16 cellular contexts compared by ENCODE assay signal in the genomic region with DNA sequence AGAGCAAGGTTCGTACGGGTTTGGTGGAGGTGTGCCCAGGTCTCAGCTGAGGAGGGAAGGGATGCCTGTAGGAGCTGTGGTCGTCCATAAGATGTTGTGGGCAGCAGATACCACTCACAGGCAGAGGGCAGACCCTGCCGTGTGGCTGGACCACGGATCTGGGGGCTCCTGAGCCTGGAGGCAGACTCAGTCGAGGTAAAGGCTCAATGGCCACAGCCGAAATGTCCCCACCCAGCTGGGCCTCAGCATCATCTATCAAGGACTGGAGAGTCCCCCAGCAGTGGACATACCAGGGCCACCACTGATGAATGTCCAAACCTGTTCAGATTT.
A peak's percentile ranks its signal among the peaks of the same experiment; 100 is the strongest.
DNase-seq lines count a peak whose midpoint lies in the region; ATAC-seq and TF ChIP-seq lines count a peak whose summit lies in the region.
"Had no signal": no experiment of that assay in that cellular context is flagged by ENCODE, and none has a peak within 500 bp of the region (broad histone marks: within the 10 kb centered on the region; RNA-seq: fewer than 3 reads in every experiment).

No MANE protein-coding gene starts in this region.

- no peak overlapping the region for H4K8ac ChIP-seq in mesendoderm (ENCODE audit: low read depth, low read length)

- H3K4me2 ChIP-seq in mesendoderm (ENCODE audit: low read length) (no peak overlapping the region), MM.1S (ENCODE audit: low read depth, low read length) (no peak overlapping the region)

- H3K4me1 ChIP-seq in RWPE2 (ENCODE audit: insufficient read depth, poor library complexity, severe bottlenecking) (peaks cover 18% of the 10 kb centered on the region), mesendoderm (ENCODE audit: control insufficient read depth, low read depth, low read length) (peaks cover 9% of the 10 kb centered on the region), suprapubic skin (peaks cover 22% of the 10 kb centered on the region), MM.1S (ENCODE audit: low read length) (no peaks in the 10 kb centered on the region)

- H2BK15ac ChIP-seq in mesendoderm (replicated peaks; ENCODE audit: low read depth), result no peak overlapping the region

- no CpG with 5 or more reads among the region's 7 CpGs for WGBS in mesendoderm (ENCODE audit: extremely low coverage, insufficient coverage, low lambda C conversion rate)
- WGBS in suprapubic skin, result 64% methylated on average over 5 of the region's 7 CpGs

- H2BK120ac ChIP-seq in mesendoderm (ENCODE audit: low read depth, low read length), result no peak overlapping the region

- no peaks in the 10 kb centered on the region for H4K20me1 ChIP-seq in MM.1S (ENCODE audit: insufficient read depth, low read length)

- H3K9me2 ChIP-seq in MM.1S (replicated peaks; ENCODE audit: insufficient read depth, low read length), result no peaks in the 10 kb centered on the region

- no peaks in the 10 kb centered on the region for H3K9me3 ChIP-seq in RWPE2 (ENCODE audit: severe bottlenecking)
- peaks cover 5% of the 10 kb centered on the region for H3K9me3 ChIP-seq in suprapubic skin
- peaks cover 7% of the 10 kb centered on the region for H3K9me3 ChIP-seq in WERI-Rb-1 (ENCODE audit: severe bottlenecking)
- H3K9me3 ChIP-seq in MM.1S (replicated peaks; ENCODE audit: insufficient read depth, low read length), result no peaks in the 10 kb centered on the region

- no peak overlapping the region for H3K18ac ChIP-seq in mesendoderm (ENCODE audit: low read length)

- H3K56ac ChIP-seq in mesendoderm (ENCODE audit: low read length), result peak overlapping the region; percentile 60

- DNase-seq in RWPE2 (ENCODE audit: low spot score) (no peak), dorsolateral prefrontal cortex (no peak), mesendoderm (no peak), suprapubic skin (ENCODE audit: low spot score in 2 of 2) (peak in 1 of 2 donors; percentile 54), WERI-Rb-1 (no peak), MM.1S (no peak), NCI-H446 (lab: John Stamatoyannopoulos, UW) (no peak)
- DNase-seq: activated CD4-positive, CD25-positive, alpha-beta regulatory T cell treated with anti-CD3 and anti-CD28 coated beads, Interleukin-2, amount 50 U/mL, for 72 hours; activated naive CD4-positive, alpha-beta T cell treated with Interleukin-2 at 50 U/mL for 16 hours; glutamatergic neuron; NCI-H146; NCI-H226; NK-92 treated with Interleukin-12 subunit alpha and Interleukin-12 subunit beta, amount 100 ng/mL, for 24 hours; posterior cingulate gyrus; SHP77; T-helper 2 cell had no signal

- H2AK5ac ChIP-seq in mesendoderm (ENCODE audit: low read length), result peak overlapping the region; percentile 38

- no peaks in the 10 kb centered on the region for H3F3A ChIP-seq in MM.1S (ENCODE audit: insufficient read depth, low read length)

- no peak overlapping the region for H3K4me3 ChIP-seq in RWPE2 (ENCODE audit: severe bottlenecking)
- peak overlapping the region in 33 of 59 donors; percentile 0 to 63 (median 33) for H3K4me3 ChIP-seq in dorsolateral prefrontal cortex
- H3K4me3 ChIP-seq in mesendoderm (ENCODE audit: low read length), result no peak overlapping the region
- H3K4me3 ChIP-seq in suprapubic skin, result peak overlapping the region; percentile 31
- no peak overlapping the region for H3K4me3 ChIP-seq in WERI-Rb-1 (ENCODE audit: low read depth, low read length)
- no peak overlapping the region for H3K4me3 ChIP-seq in MM.1S (ENCODE audit: low read length)

- intact Hi-C loops in dorsolateral prefrontal cortex (cut with DNase I), result no loop called here

- TF ChIP-seq POLR2A in suprapubic skin (IDR thresholded peaks at IDR 0.05), result no peak

- peak; percentile 21; the same call in 2 of the 3 replicates for ATAC-seq in RWPE2 (ENCODE audit: low read depth)

- no peaks in the 10 kb centered on the region for H3K27me3 ChIP-seq in RWPE2 (ENCODE audit: insufficient read depth, poor library complexity, severe bottlenecking)
- no peaks in the 10 kb centered on the region for H3K27me3 ChIP-seq in dorsolateral prefrontal cortex
- H3K27me3 ChIP-seq in mesendoderm (ENCODE audit: insufficient read depth, low read length, poor library complexity), result no peaks in the 10 kb centered on the region
- H3K27me3 ChIP-seq in suprapubic skin, result no peaks in the 10 kb centered on the region
- no peaks in the 10 kb centered on the region for H3K27me3 ChIP-seq in WERI-Rb-1 (ENCODE audit: insufficient read depth, low read depth, severe bottlenecking)
- no peaks in the 10 kb centered on the region for H3K27me3 ChIP-seq in MM.1S (replicated peaks; ENCODE audit: insufficient read depth, low read length)

- TF ChIP-seq CTCF in RWPE2 (IDR thresholded peaks at IDR 0.05; ENCODE audit: poor library complexity, severe bottlenecking), result no peak
- TF ChIP-seq CTCF in dorsolateral prefrontal cortex (IDR thresholded peaks at IDR 0.05 in 54 of 56, conservative IDR thresholded peaks at IDR 0.05 in 2 of 56; ENCODE audit: low read depth in 1 of 56, partially characterized antibody in 56 of 56), result no peak
- TF ChIP-seq CTCF in suprapubic skin (IDR thresholded peaks at IDR 0.05), result no peak
- no peak for TF ChIP-seq CTCF in WERI-Rb-1 (IDR thresholded peaks at IDR 0.05; ENCODE audit: low read depth, low read length)
- no peak for TF ChIP-seq CTCF in MM.1S (IDR thresholded peaks at IDR 0.05; ENCODE audit: low read length)

- H2BK5ac ChIP-seq in mesendoderm (ENCODE audit: low read length), result peak overlapping the region; percentile 50

- H3K27ac ChIP-seq in RWPE2 (ENCODE audit: poor library complexity, severe bottlenecking), result peak overlapping the region; percentile 55
- peak overlapping the region in 13 of 59 donors; percentile 3 to 59 (median 25) for H3K27ac ChIP-seq in dorsolateral prefrontal cortex
- H3K27ac ChIP-seq in mesendoderm (ENCODE audit: low read depth, low read length), result peak overlapping the region; percentile 7
- H3K27ac ChIP-seq in suprapubic skin, result peak overlapping the region; percentile 92
- H3K27ac ChIP-seq in WERI-Rb-1, result no peak overlapping the region
- H3K27ac ChIP-seq in MM.1S (ENCODE audit: low read length), result no peak overlapping the region

- TF ChIP-seq EP300 in suprapubic skin (IDR thresholded peaks at IDR 0.05), result no peak

- H3K79me2 ChIP-seq in mesendoderm (ENCODE audit: control insufficient read depth, insufficient read depth, low read length) (no peaks in the 10 kb centered on the region), MM.1S (ENCODE audit: low read length) (no peaks in the 10 kb centered on the region)

- H4K5ac ChIP-seq in mesendoderm (ENCODE audit: low read length), result no peak overlapping the region

- no peak overlapping the region for H3K23ac ChIP-seq in mesendoderm (ENCODE audit: low read length)

- no peak overlapping the region for H2AFZ ChIP-seq in MM.1S (ENCODE audit: low read length)

- H3K4ac ChIP-seq in mesendoderm (ENCODE audit: low read depth, low read length), result no peak overlapping the region

- H3K79me1 ChIP-seq in mesendoderm (ENCODE audit: low read length), result no peaks in the 10 kb centered on the region

- H3K9ac ChIP-seq in mesendoderm (ENCODE audit: low read length) (no peak overlapping the region), MM.1S (ENCODE audit: low read length) (no peak overlapping the region)

- peaks cover 6% of the 10 kb centered on the region for H3K36me3 ChIP-seq in RWPE2 (ENCODE audit: low read depth)
- H3K36me3 ChIP-seq in mesendoderm (ENCODE audit: control insufficient read depth, insufficient read depth, low read length), result no peaks in the 10 kb centered on the region
- H3K36me3 ChIP-seq in suprapubic skin, result peaks cover 6% of the 10 kb centered on the region
- peaks cover 12% of the 10 kb centered on the region for H3K36me3 ChIP-seq in WERI-Rb-1
- no peaks in the 10 kb centered on the region for H3K36me3 ChIP-seq in MM.1S (replicated peaks; ENCODE audit: insufficient read depth, low read length)

Comparison
In these comparisons a context has a peak if more than half of its experiments do, and no peak if none do; other contexts are left out.
1. H3K27ac ChIP-seq: peak in RWPE2 (single experiment), mesendoderm (single experiment) and suprapubic skin (single experiment); none in WERI-Rb-1 (single experiment) and MM.1S (single experiment).
2. H3K4me3 ChIP-seq: peak in dorsolateral prefrontal cortex (33 of 59) and suprapubic skin (single experiment); none in RWPE2 (single experiment), mesendoderm (single experiment), WERI-Rb-1 (single experiment) and MM.1S (single experiment).